In genomic region chr16:932831-933330, GRCh38 we compare ENCODE assay signal across 20 cellular contexts. TPM values are rescaled to one million over a fixed set of nuclear protein-coding genes. Genes with fewer than 3 reads are reported as not detected.
DNase-seq lines count a peak whose midpoint lies in the region; ATAC-seq and TF ChIP-seq lines count a peak whose summit lies in the region.
"Had no signal": no experiment of that assay in that cellular context is flagged by ENCODE, and none has a peak within 500 bp of the region (broad histone marks: within the 10 kb centered on the region; RNA-seq: fewer than 3 reads in every experiment).

No MANE protein-coding gene starts in this region.

- CTCF ChIA-PET in IMR-90 (lab: Yijun Ruan, JAX) = no interaction called here

- no peak overlapping the region for H3K4me3 Mint-ChIP-seq in GM23338
- H3K4me3 Mint-ChIP-seq in chondrocyte (ENCODE audit: unreplicated experiment) = no peak overlapping the region
- H3K4me3 Mint-ChIP-seq: B cell; CD8-positive, alpha-beta T cell had no signal

- no peak overlapping the region for H3K18ac ChIP-seq in IMR-90 (ENCODE audit: low read depth, low read length)

- 88% methylated on average over 13 of the region's 21 CpGs; no CpG with 5 or more reads in 1 of the 2 experiments for WGBS in IMR-90 (ENCODE audit: extremely low coverage in 2 of 2, insufficient read length in 1 of 2), 2 experiments

- BruUV-seq in IMR-90 (replicated peaks; lab: Mats Ljungman, UMichigan) = no TSS peak

- H3K4ac ChIP-seq in IMR-90 (ENCODE audit: low read depth, low read length) = no peak overlapping the region

- H3F3A ChIP-seq in GM23338 (replicated peaks; ENCODE audit: low read depth) = no peaks in the 10 kb centered on the region

- H3K4me3 ChIP-seq in GM23338 (no peak overlapping the region), IMR-90 (ENCODE audit: insufficient read depth, low read depth, low read length) (no peak overlapping the region)
- H3K4me3 ChIP-seq: BLaER1 treated with 17β-estradiol and CSF1 and Interleukin-3, amounts not matched to agents 10 nM and 100 nM; GM12878; K562 had no signal

- no peak overlapping the region for H4K91ac ChIP-seq in IMR-90 (ENCODE audit: insufficient read depth, low read depth, low read length)

- TF ChIP-seq CTCF in GM23338 (conservative IDR thresholded peaks at IDR 0.05; ENCODE audit: low read depth in 2 of 2) = no peak
- TF ChIP-seq CTCF in IMR-90 (conservative IDR thresholded peaks at IDR 0.05; ENCODE audit: low read depth, low read length) = no peak
- TF ChIP-seq CTCF in chondrocyte (IDR thresholded peaks at IDR 0.05) = no peak

- H3K4me2 ChIP-seq in GM23338 = no peak overlapping the region
- H3K4me2 ChIP-seq in IMR-90 (ENCODE audit: low read depth, low read length) = no peak overlapping the region
- H3K4me2 ChIP-seq: BLaER1 treated with 17β-estradiol and CSF1 and Interleukin-3, amounts not matched to agents 10 nM and 100 nM had no signal

- H3K36me3 ChIP-seq in GM23338 (ENCODE audit: insufficient read depth) = no peaks in the 10 kb centered on the region
- peaks cover 8% of the 10 kb centered on the region for H3K36me3 ChIP-seq in IMR-90 (ENCODE audit: control insufficient read depth, insufficient read depth, low read length)

- in situ Hi-C loops in IMR-90 (cut with MboI; ENCODE audit: low sequenced_read_pairs) = no loop called here

- no peak overlapping the region for H2BK120ac ChIP-seq in IMR-90 (ENCODE audit: low read depth, low read length)

- no peaks in the 10 kb centered on the region for H3K9me3 ChIP-seq in IMR-90 (ENCODE audit: control insufficient read depth, insufficient read depth, low read length)
- H3K9me3 ChIP-seq: BLaER1 treated with 17β-estradiol and CSF1 and Interleukin-3, amounts not matched to agents 10 nM and 100 nM had no signal

- H3K4me1 ChIP-seq in GM23338 (ENCODE audit: insufficient read depth) (0 out of 2 replicates have a peak, but pooled peaks cover 5% of the 10 kb centered on the region), IMR-90 (ENCODE audit: control insufficient read depth, insufficient read depth, low read length) (no peaks in the 10 kb centered on the region)

- no peak overlapping the region for H2AK5ac ChIP-seq in IMR-90 (ENCODE audit: low read depth, low read length)

- H3K9me2 ChIP-seq in GM23338 (ENCODE audit: insufficient read depth) = no peaks in the 10 kb centered on the region

- ATAC-seq in GM23338 (no peak), IMR-90 (ENCODE audit: low read depth) (no peak), GM18517 (IDR thresholded peaks at IDR 0.05; ENCODE audit: unreplicated experiment) (no peak), GM18868 (IDR thresholded peaks at IDR 0.05; ENCODE audit: unreplicated experiment) (no peak)
- ATAC-seq: CD8-positive, alpha-beta T cell; GM12878; K562 had no signal

- H3K27ac ChIP-seq in GM23338 (ENCODE audit: low read depth) (peak overlapping the region; percentile 32; the same call in 1 of the 2 replicates), IMR-90 (ENCODE audit: insufficient read depth, low read length) (no peak overlapping the region), caudate nucleus (ENCODE audit: low read depth, low read length) (no peak overlapping the region)
- H3K27ac ChIP-seq: BLaER1 treated with 17β-estradiol and CSF1 and Interleukin-3, amounts not matched to agents 10 nM and 100 nM; HL-60 had no signal

- no peak overlapping the region for H3K14ac ChIP-seq in IMR-90 (replicated peaks; ENCODE audit: low read depth, low read length)

- no peak for TF ChIP-seq POLR2A in IMR-90 (IDR thresholded peaks at IDR 0.05; ENCODE audit: low read depth, low read length)

- H3K4me1 Mint-ChIP-seq in GM23338 = peaks cover 13% of the 10 kb centered on the region
- no peaks in the 10 kb centered on the region for H3K4me1 Mint-ChIP-seq in chondrocyte (ENCODE audit: low read depth)
- H3K4me1 Mint-ChIP-seq: B cell had no signal

- no peak overlapping the region for H3K9ac ChIP-seq in IMR-90 (ENCODE audit: low read depth, low read length)
- H3K9ac ChIP-seq: BLaER1 treated with 17β-estradiol and CSF1 and Interleukin-3, amounts not matched to agents 10 nM and 100 nM had no signal

- H4K8ac ChIP-seq in IMR-90 (ENCODE audit: low read depth in 2 of 2, low read length in 2 of 2) = no peak overlapping the region

- H3K27me3 Mint-ChIP-seq in GM23338 (ENCODE audit: insufficient read depth, low read depth, poor library complexity) (peaks cover 5% of the 10 kb centered on the region), chondrocyte (ENCODE audit: low read depth) (no peaks in the 10 kb centered on the region)
- H3K27me3 Mint-ChIP-seq: B cell had no signal

- H2BK15ac ChIP-seq in IMR-90 (ENCODE audit: low read depth, low read length) = no peak overlapping the region

- H4K5ac ChIP-seq in IMR-90 (ENCODE audit: low read depth, low read length) = no peak overlapping the region

- no peak overlapping the region for H2BK5ac ChIP-seq in IMR-90 (ENCODE audit: low read depth, low read length, poor library complexity, severe bottlenecking)

- intact Hi-C loops in IMR-90 (cut with micrococcal nuclease) = no loop called here

- H3K36me3 Mint-ChIP-seq in GM23338 (ENCODE audit: low read depth) = no peaks in the 10 kb centered on the region
- H3K36me3 Mint-ChIP-seq in chondrocyte (ENCODE audit: low read depth) = peaks cover 16% of the 10 kb centered on the region

- no peak overlapping the region for H3K56ac ChIP-seq in IMR-90 (ENCODE audit: extremely low read depth, insufficient read depth, low read length)

- no peak overlapping the region for H2AK9ac ChIP-seq in IMR-90 (replicated peaks; ENCODE audit: low read depth, low read length, poor library complexity)

- no peaks in the 10 kb centered on the region for H3K79me2 ChIP-seq in GM23338 (replicated peaks; ENCODE audit: insufficient read depth)

- H2AFZ ChIP-seq in GM23338 (no peak overlapping the region), IMR-90 (replicated peaks; ENCODE audit: low read length, poor library complexity) (peak overlapping the region; percentile 51)

- H4K20me1 ChIP-seq in GM23338 (replicated peaks; ENCODE audit: insufficient read depth) (no peaks in the 10 kb centered on the region), IMR-90 (ENCODE audit: insufficient read depth, low read length) (no peaks in the 10 kb centered on the region)

- no peak overlapping the region for H2BK20ac ChIP-seq in IMR-90 (ENCODE audit: low read depth, low read length)

- no peak for TF ChIP-seq RAD21 in IMR-90 (IDR thresholded peaks at IDR 0.05; ENCODE audit: low read length)

- H3K79me1 ChIP-seq in IMR-90 (ENCODE audit: low read depth in 1 of 2, low read length in 2 of 2) = no peaks in the 10 kb centered on the region

- H3K27ac Mint-ChIP-seq in GM23338 = no peak overlapping the region
- H3K27ac Mint-ChIP-seq in chondrocyte (ENCODE audit: unreplicated experiment) = peak overlapping the region; percentile 45
- H3K27ac Mint-ChIP-seq: B cell; CD8-positive, alpha-beta T cell had no signal

- dilution Hi-C loops in IMR-90 (cut with HindIII; ENCODE audit: low sequenced_read_pairs, unreplicated experiment) = no loop called here

- H3K9me3 Mint-ChIP-seq in GM23338 (no peaks in the 10 kb centered on the region; the same call in 2 of the 3 replicates), chondrocyte (ENCODE audit: low read depth) (no peaks in the 10 kb centered on the region)
- H3K9me3 Mint-ChIP-seq: CD8-positive, alpha-beta T cell had no signal

- no peak overlapping the region for H3K23ac ChIP-seq in IMR-90 (ENCODE audit: low read depth, low read length)

- H3K27me3 ChIP-seq in GM23338 (ENCODE audit: insufficient read depth) (no peaks in the 10 kb centered on the region), IMR-90 (ENCODE audit: control insufficient read depth, insufficient read depth, low read length) (no peaks in the 10 kb centered on the region)
- H3K27me3 ChIP-seq: BLaER1 treated with 17β-estradiol and CSF1 and Interleukin-3, amounts not matched to agents 10 nM and 100 nM had no signal

- H3K9me1 ChIP-seq in IMR-90 (ENCODE audit: insufficient read depth, low read length) = no peaks in the 10 kb centered on the region

- POLR2A ChIA-PET in IMR-90 (lab: Charles Lee; ENCODE audit: unreplicated experiment) = no interaction called here

- DNase-seq in GM23338 (ENCODE audit: low spot score) = no peak
- no peak for DNase-seq in IMR-90
- no peak for DNase-seq in chondrocyte (ENCODE audit: low spot score)
- peak; percentile 24 for DNase-seq in left kidney (ENCODE audit: low read depth, low spot score)
- DNase-seq in NCI-H2196 (lab: John Stamatoyannopoulos, UW; ENCODE audit: unreplicated experiment) = no peak
- DNase-seq in caudate nucleus (lab: John Stamatoyannopoulos, UW) = no peak
- DNase-seq: Calu3; CD8-positive, alpha-beta T cell; DND-41; EL; GOT3; H7 had no signal

TF ChIP-seq in GM23338, 12 proteins besides CTCF, POLR2A, EP300 and RAD21 (continues in another document):
- TF ChIP-seq POLR2AphosphoS5 (IDR thresholded peaks at IDR 0.05; ENCODE audit: low read depth) = no peak

TF ChIP-seq in IMR-90, 13 proteins besides CTCF, POLR2A, EP300 and RAD21 (continues in another document):
- TF ChIP-seq BHLHE40 (IDR thresholded peaks at IDR 0.05; ENCODE audit: low read depth, low read length) (no peak), CEBPB (IDR thresholded peaks at IDR 0.05; ENCODE audit: low read depth, low read length) (no peak), NFE2L2 (IDR thresholded peaks at IDR 0.05; ENCODE audit: low read depth, low read length) (no peak), USF2 (IDR thresholded peaks at IDR 0.05; ENCODE audit: low read depth, low read length) (no peak), RCOR1 (IDR thresholded peaks at IDR 0.05; ENCODE audit: insufficient replicate concordance, low read length) (no peak)

RNA-seq across cellular contexts. Expression of gene LMF1, which starts 37.9 kb away (rescaled TPM):
- total RNA-seq in GM23338 (2014; rRNA removed; shearing (Covaris generic)) = 2.9 and 10.1 TPM in 2 replicates
- 3.6 and 4.2 TPM in 2 replicates for polyA plus RNA-seq in GM23338 (2016; fragmentation: Nextera tagmentation; extraction: Ambion mirVana)
- 6.7 and 13.1 TPM in 2 replicates for total RNA-seq in IMR-90 (2012; rRNA removed)
- 7.7 and 11.0 TPM in 2 replicates for polyA plus RNA-seq in IMR-90 (2012; rRNA removed)
- polyA plus RNA-seq in IMR-90 (2012; cell fraction: cytosol; rRNA removed) = 11.9 and 15.1 TPM in 2 replicates
- 17.8 and 49.9 TPM in 2 replicates for polyA plus RNA-seq in IMR-90 (2012; cell fraction: nucleus; rRNA removed; ENCODE audit: low replicate concordance)
- 21.6 to 25.6 TPM (median 21.7 TPM) in 3 replicates for total RNA-seq in chondrocyte
- total RNA-seq: HT1080 had no signal

RNA-seq across cellular contexts. Expression of gene SOX8, which starts 48.7 kb away (rescaled TPM):
- 17.2 and 26.2 TPM in 2 replicates for total RNA-seq in GM23338 (2014; rRNA removed; shearing (Covaris generic))
- polyA plus RNA-seq in GM23338 (2016; fragmentation: Nextera tagmentation; extraction: Ambion mirVana) (5.7 and 6.7 TPM in 2 replicates), IMR-90 (2012; rRNA removed) (0.26 and 0.27 TPM in 2 replicates)
- total RNA-seq in IMR-90 (2012; rRNA removed) (under 0.01 TPM in 2 replicates), chondrocyte (0.10 to 0.15 TPM (median 0.15 TPM) in 3 replicates)
- polyA plus RNA-seq in IMR-90 (2012; cell fraction: cytosol; rRNA removed) = 0.15 and 0.22 TPM in 2 replicates
- polyA plus RNA-seq in IMR-90 (2012; cell fraction: nucleus; rRNA removed; ENCODE audit: low replicate concordance) = 1.9 and 2.9 TPM in 2 replicates
- total RNA-seq: GM12878, HT1080 had no signal
- polyA plus RNA-seq: GM12878 had no signal

Comparison
In these comparisons a context has a peak if more than half of its experiments do, and no peak if none do; other contexts are left out.
1. RNA of gene SOX8, which starts 48.7 kb away (total RNA-seq): 17.2 to 26.2 TPM in GM23338; 0.10 to 0.15 TPM in chondrocyte and under 0.01 TPM in IMR-90; every median in the first group is over 10 times any median in the second.